Comparison of ENCODE assay signal across 1 cellular context in genomic region chr18:55510809-55511208, GRCh38.
TF ChIP-seq lines count a peak whose summit lies in the region.

No MANE protein-coding gene starts in this region.

TF ChIP-seq in liver, 16 proteins besides CTCF, POLR2A, EP300 and RAD21 (continued from another document):
- TF ChIP-seq ATF3 (IDR thresholded peaks at IDR 0.05) (no peak), FOXA2 (IDR thresholded peaks at IDR 0.05) (no peak), EGR1 (IDR thresholded peaks at IDR 0.05; ENCODE audit: low read depth in 2 of 2) (no peak), MAX (IDR thresholded peaks at IDR 0.05) (no peak), SP1 (IDR thresholded peaks at IDR 0.05) (peak; percentile 42), RXRA (IDR thresholded peaks at IDR 0.05) (peak in 1 of 2 donors; percentile 6), REST (IDR thresholded peaks at IDR 0.05) (no peak), HNF4G (IDR thresholded peaks at IDR 0.05) (no peak), FOXA1 (IDR thresholded peaks at IDR 0.05) (no peak)
TF ChIP-seq in liver: peak in this region for 5.
